ENCODE assay signal across 8 cellular contexts in the genomic region with DNA sequence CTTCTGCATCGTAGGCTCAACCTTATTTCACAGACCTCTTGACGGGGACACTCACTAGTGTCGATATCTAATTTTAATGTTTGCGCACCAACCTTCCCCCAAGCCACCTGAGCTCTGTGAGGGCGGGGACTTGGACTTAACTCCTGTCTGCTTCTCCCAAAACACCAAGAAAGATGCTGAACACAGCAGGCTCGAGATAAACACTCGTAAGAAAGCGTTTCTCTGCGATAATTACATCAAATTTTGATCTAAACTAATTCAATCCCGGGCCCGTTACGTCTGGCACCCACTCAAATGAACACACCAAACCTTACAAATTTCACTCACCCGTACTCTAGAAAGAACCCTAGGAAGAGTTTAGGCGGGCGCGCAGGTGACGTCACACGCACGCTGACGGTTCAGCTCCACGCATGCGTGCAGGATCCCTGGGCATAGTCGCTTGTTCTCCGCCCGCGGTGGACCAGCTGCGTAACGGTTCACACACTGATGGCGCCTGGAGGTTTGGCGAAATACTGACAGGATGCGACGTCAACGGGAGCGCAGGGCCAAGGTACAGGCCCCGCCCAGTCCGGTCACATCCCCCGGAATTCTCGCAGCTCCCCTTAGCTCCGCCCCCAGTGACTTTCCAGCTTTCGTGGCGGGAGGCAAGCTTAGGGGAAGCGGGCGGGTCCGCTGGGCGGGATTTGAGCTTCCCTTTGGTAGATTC. TPM values are rescaled to one million over a fixed set of nuclear protein-coding genes. Genes with fewer than 3 reads are reported as not detected.
DNase-seq lines count a peak whose midpoint lies in the region; ATAC-seq and TF ChIP-seq lines count a peak whose summit lies in the region.

A gene with protein sequence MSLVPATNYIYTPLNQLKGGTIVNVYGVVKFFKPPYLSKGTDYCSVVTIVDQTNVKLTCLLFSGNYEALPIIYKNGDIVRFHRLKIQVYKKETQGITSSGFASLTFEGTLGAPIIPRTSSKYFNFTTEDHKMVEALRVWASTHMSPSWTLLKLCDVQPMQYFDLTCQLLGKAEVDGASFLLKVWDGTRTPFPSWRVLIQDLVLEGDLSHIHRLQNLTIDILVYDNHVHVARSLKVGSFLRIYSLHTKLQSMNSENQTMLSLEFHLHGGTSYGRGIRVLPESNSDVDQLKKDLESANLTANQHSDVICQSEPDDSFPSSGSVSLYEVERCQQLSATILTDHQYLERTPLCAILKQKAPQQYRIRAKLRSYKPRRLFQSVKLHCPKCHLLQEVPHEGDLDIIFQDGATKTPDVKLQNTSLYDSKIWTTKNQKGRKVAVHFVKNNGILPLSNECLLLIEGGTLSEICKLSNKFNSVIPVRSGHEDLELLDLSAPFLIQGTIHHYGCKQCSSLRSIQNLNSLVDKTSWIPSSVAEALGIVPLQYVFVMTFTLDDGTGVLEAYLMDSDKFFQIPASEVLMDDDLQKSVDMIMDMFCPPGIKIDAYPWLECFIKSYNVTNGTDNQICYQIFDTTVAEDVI (minus strand): TSS at position 359 of the 706 bp plus-strand sequence. CDS start 32,652 bp downstream, outside the sequence.

- H3K4me3 ChIP-seq in AG10803 (ENCODE audit: low read length): peak within 1 kb of the TSS; percentile 92

- DNase-seq in AG10803 (ENCODE audit: low read depth) (peak; percentile 99), NCI-H460 (ENCODE audit: extremely low read depth, low read depth) (peak; percentile 100), cerebellar nuclear complex (lab: John Stamatoyannopoulos, UW) (peak; percentile 93 to 98), islet precursor cell (peak; percentile 100)
- DNase-seq in activated CD4-positive, CD25-positive, alpha-beta regulatory T cell treated with anti-CD3 and anti-CD28 coated beads, Interleukin-2, amount 50 U/mL, for 72 hours: peak; percentile 94
- peak; percentile 93 to 97 (median 95) for DNase-seq in stimulated activated CD4-positive, alpha-beta T cell treated with anti-CD3 and anti-CD28 coated beads, Interleukin-12 subunit alpha, Interleukin-12 subunit beta, amount 100 ng/mL, for 48 hours (ENCODE audit: low read depth in 2 of 3, low spot score in 1 of 3)

- no peak for TF ChIP-seq CTCF in AG10803 (conservative IDR thresholded peaks at IDR 0.05; ENCODE audit: low read length)

- ATAC-seq in GM19043 (IDR thresholded peaks at IDR 0.05; ENCODE audit: low read depth, unreplicated experiment) (peak; percentile 100), HG03378 (IDR thresholded peaks at IDR 0.05; ENCODE audit: unreplicated experiment) (peak; percentile 99)

RNA-seq across cellular contexts. Expression of the gene that starts here (rescaled TPM):
- 65.0 and 71.5 TPM in 2 replicates for total RNA-seq in NCI-H460 (2014; rRNA removed; shearing (Covaris generic))
- 29.0 and 36.9 TPM in 2 replicates for polyA plus RNA-seq in NCI-H460 (2014; cell fraction: nucleus; rRNA removed)

Comparison
In these comparisons a context has a peak if more than half of its experiments do, and no peak if none do; other contexts are left out.
1. Peak in every context shown above with its lines: DNase-seq, ATAC-seq and H3K4me3 ChIP-seq.